Comparison of ENCODE assay signal across 8 cellular contexts in genomic region chr4:52861171-52861873, GRCh38. TPM values are rescaled to one million over a fixed set of nuclear protein-coding genes. Genes with fewer than 3 reads are reported as not detected.
DNase-seq lines count a peak whose midpoint lies in the region; ATAC-seq, FAIRE-seq and TF ChIP-seq lines count a peak whose summit lies in the region.

No MANE protein-coding gene starts in this region.

- no peak for TF ChIP-seq POLR2A in esophagus squamous epithelium (IDR thresholded peaks at IDR 0.05)

- no peaks in the 10 kb centered on the region for H3K36me3 ChIP-seq in Panc1 (ENCODE audit: control insufficient read depth, insufficient read depth, low read length)
- peaks cover 0 to 7% (median 0%) of the 10 kb centered on the region in 3 donors for H3K36me3 ChIP-seq in esophagus squamous epithelium
- no peaks in the 10 kb centered on the region for H3K36me3 ChIP-seq in pancreas

- H3K4me3 ChIP-seq in Panc1 (ENCODE audit: low read depth in 2 of 2, low read length in 2 of 2): peak overlapping the region; percentile 52 to 57
- H3K4me3 ChIP-seq in esophagus squamous epithelium: peak overlapping the region; percentile 57 to 76 (median 66)
- peak overlapping the region; percentile 18 to 65 (median 50) for H3K4me3 ChIP-seq in pancreas

- CTCF ChIA-PET in Panc1 (lab: Charles Lee): no interaction called here

- in situ Hi-C loops in Panc1 (cut with HindIII; ENCODE audit: low pct_unique_long_range_greater_than_20kb, low sequenced_read_pairs): no loop called here

- H3K27me3 ChIP-seq in Panc1 (ENCODE audit: control insufficient read depth, insufficient read depth, low read length) (no peaks in the 10 kb centered on the region; the same call in none of the 2 replicates), esophagus squamous epithelium (peaks cover 0 to 37% (median 0%) of the 10 kb centered on the region in 4 donors), pancreas (no peaks in the 10 kb centered on the region)

- H3K27ac ChIP-seq in Panc1 (ENCODE audit: low read length) (no peak overlapping the region), esophagus squamous epithelium (peak overlapping the region; percentile 38 to 80 (median 64)), pancreas (peak overlapping the region in 1 of 4 donors; percentile 42)

- TF ChIP-seq CTCF in Panc1 (IDR thresholded peaks at IDR 0.05) (no peak), esophagus squamous epithelium (IDR thresholded peaks at IDR 0.05) (no peak), pancreas (IDR thresholded peaks at IDR 0.05) (no peak)

- BruUV-seq in Panc1 (replicated peaks; lab: Mats Ljungman, UMichigan): no TSS peak

- H3K4me1 ChIP-seq in Panc1 (ENCODE audit: control insufficient read depth, insufficient read depth, low read length) (peaks cover 4% of the 10 kb centered on the region), esophagus squamous epithelium (peaks cover 7 to 21% (median 14%) of the 10 kb centered on the region in 3 donors), pancreas (peaks cover 0 to 4% (median 0%) of the 10 kb centered on the region in 3 donors)

- 50 to 56% methylated on average over 22 to 27 of the region's 27 CpGs for WGBS in esophagus squamous epithelium, 2 donors
- 45 to 49% methylated on average over 27 of the region's 27 CpGs for WGBS in pancreas, 2 donors

- intact Hi-C loops in Panc1 (cut with micrococcal nuclease; ENCODE audit: unreplicated experiment) (no loop called here), esophagus squamous epithelium (cut with DNase I) (loop anchor here (10.0 kb wide), 1 partner anchor 137 kb away; no protein-coding TSS in a partner anchor), pancreas (cut with DNase I) (no loop called here)

- POLR2A ChIA-PET in Panc1 (lab: Charles Lee): no interaction called here

- FAIRE-seq in pancreas (lab: Jason Lieb, UNC): no peak

- H3K9me3 ChIP-seq in Panc1 (ENCODE audit: control insufficient read depth, insufficient read depth, low read depth, low read length) (0 out of 2 replicates have a peak, but pooled peaks cover 3% of the 10 kb centered on the region), esophagus squamous epithelium (peaks cover 0 to 13% (median 8%) of the 10 kb centered on the region in 3 donors), pancreas (no peaks in the 10 kb centered on the region)

- DNase-seq in DMS53 (lab: John Stamatoyannopoulos, UW) (peak; percentile 48), Panc1 (ENCODE audit: low read depth, low spot score) (no peak), esophagus squamous epithelium (lab: John Stamatoyannopoulos, UW) (no peak), pancreas (no peak), EL (no peak), AML-193 (lab: John Stamatoyannopoulos, UW) (no peak), DMS114 treated with DMSO at 0.1 percent for 48 hours (lab: John Stamatoyannopoulos, UW; ENCODE audit: unreplicated experiment) (no peak)

- ATAC-seq in Panc1 (no peak), pancreas (peak in 1 of 4 donors; percentile 2), GM21786 (IDR thresholded peaks at IDR 0.05; ENCODE audit: unreplicated experiment) (no peak)

RNA-seq across cellular contexts. Expression of gene RASL11B, which starts 0.8 kb away (rescaled TPM):
- total RNA-seq in Panc1 (2021; ENCODE audit: unreplicated experiment) (0.21 TPM), esophagus squamous epithelium (under 1 TPM; 0.15 to 0.97 (median 0.83) TPM), pancreas (1 to 10 TPM in 1 of 6 donors, under 1 TPM in 4, not detected in 1; 0.19 to 2.3 (median 0.52) TPM)
- not detected for polyA plus RNA-seq in Panc1 (2012; ENCODE audit: insufficient read length)
- polyA plus RNA-seq in pancreas: under 1 TPM; 0.76 to 0.87 TPM
